ENCODE assay signal across 8 cellular contexts in the genomic region with DNA sequence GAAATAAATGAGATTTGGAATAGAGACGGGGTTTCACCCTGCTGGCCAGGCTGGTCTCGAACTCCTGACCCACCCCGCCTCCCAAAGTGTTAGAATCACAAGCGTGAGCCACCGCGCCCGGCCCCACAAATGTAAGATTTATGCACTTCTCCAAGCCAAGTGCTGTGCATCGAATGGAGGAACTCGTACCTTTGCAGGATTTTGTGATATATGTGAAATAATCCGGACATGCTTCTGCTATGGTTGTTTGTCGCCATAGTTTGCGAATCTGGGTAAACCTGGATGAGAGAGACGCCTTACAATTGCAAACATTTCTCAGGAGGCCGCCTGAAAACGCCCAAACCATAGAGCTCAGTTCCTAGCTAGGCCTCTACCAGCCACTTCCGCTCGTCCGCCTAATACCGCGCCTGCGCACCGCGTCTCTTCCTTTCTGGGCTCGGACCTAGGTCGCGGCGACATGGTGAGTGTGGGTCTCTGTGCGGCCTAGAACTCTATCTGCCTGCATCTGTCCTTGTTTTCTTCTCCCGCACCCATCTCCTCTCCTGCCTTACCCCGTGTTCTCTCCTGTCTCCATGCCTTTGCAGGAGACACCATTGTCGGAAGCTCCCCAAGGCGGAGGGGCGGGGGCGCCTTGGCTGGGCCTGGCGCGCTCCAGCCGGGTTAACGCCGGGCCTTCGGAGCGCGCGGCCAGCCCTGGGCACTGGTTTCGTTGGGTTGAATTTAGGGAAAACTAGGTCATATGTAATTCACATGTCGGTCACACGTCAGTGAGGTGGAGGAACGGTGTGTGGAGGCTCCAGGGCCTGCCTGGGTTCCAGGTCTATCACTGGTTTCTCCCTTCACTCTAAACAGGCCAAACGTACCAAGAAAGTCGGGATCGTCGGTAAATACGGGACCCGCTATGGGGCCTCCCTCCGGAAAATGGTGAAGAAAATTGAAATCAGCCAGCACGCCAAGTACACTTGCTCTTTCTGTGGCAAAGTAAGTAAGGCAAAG. TPM values are rescaled to one million over a fixed set of nuclear protein-coding genes. Genes with fewer than 3 reads are reported as not detected.
DNase-seq lines count a peak whose midpoint lies in the region; ATAC-seq lines count a peak whose summit lies in the region.

Gene RPL37A, plus strand, starts transcription at position 427 of the 996 bp plus-strand sequence. Its CDS starts 31 bp downstream, at position 458.

- H3K9me3 Mint-ChIP-seq in CD8-positive, alpha-beta memory T cell, result no peaks in the 10 kb centered on the region

- H3K9me3 ChIP-seq in CD8-positive, alpha-beta memory T cell (ENCODE audit: low read length), result no peaks in the 10 kb centered on the region

- peaks cover 30% of the 10 kb centered on the region for H3K4me1 ChIP-seq in CD8-positive, alpha-beta memory T cell (ENCODE audit: insufficient read depth, low read length)

- CTCF ChIA-PET in CD8-positive, alpha-beta memory T cell (lab: Charles Lee), result interaction anchor here (0.7 to 1.0 kb wide), 2 partner anchors 84 to 96 kb away, joined by 3 to 4 read pairs; no protein-coding TSS in a partner anchor

- peaks cover 7 to 49% (median 21%) of the 10 kb centered on the region in 3 donors for H3K36me3 Mint-ChIP-seq in CD8-positive, alpha-beta memory T cell

- peak within 1 kb of the TSS; percentile 95 for H3K4me3 ChIP-seq in CD8-positive, alpha-beta memory T cell (ENCODE audit: low read length)

- ATAC-seq in GM19468 (IDR thresholded peaks at IDR 0.05; ENCODE audit: extremely low read depth, unreplicated experiment), result peak; percentile 53

- peak; percentile 81 to 91 (median 86) for DNase-seq in CD8-positive, alpha-beta memory T cell
- DNase-seq in HS-5 (ENCODE audit: low read depth), result peak; percentile 91
- peak; percentile 81 for DNase-seq in NK-92 treated with Interleukin-12 subunit alpha and Interleukin-12 subunit beta, amount 100 ng/mL, for 24 hours (lab: John Stamatoyannopoulos, UW)
- DNase-seq in activated CD8-positive, alpha-beta memory T cell treated with anti-CD3 and anti-CD28 coated beads for 24 hours, result peak; percentile 93
- DNase-seq in effector CD8-positive, alpha-beta T cell (lab: John Stamatoyannopoulos, UW), result peak; percentile 79
- peak; percentile 97 to 98 for DNase-seq in lung microvascular endothelial cell (ENCODE audit: low read depth in 2 of 2)
- peak; percentile 77 to 87 (median 85) for DNase-seq in stimulated activated CD4-positive, alpha-beta T cell treated with anti-CD3 and anti-CD28 coated beads, TNF-alpha, amount 100 ng/mL, for 48 hours (ENCODE audit: low read depth in 3 of 3)

- H3K4me3 Mint-ChIP-seq in CD8-positive, alpha-beta memory T cell, result peak within 1 kb of the TSS; percentile 95 to 100 (median 98)

- peaks cover 32% of the 10 kb centered on the region for H3K36me3 ChIP-seq in CD8-positive, alpha-beta memory T cell (ENCODE audit: insufficient read depth, low read length)

- peak within 1 kb of the TSS; percentile 82 for H3K27ac ChIP-seq in CD8-positive, alpha-beta memory T cell (ENCODE audit: low read depth, low read length)

- no peaks in the 10 kb centered on the region for H3K27me3 ChIP-seq in CD8-positive, alpha-beta memory T cell (ENCODE audit: insufficient read depth, low read length, poor library complexity, severe bottlenecking)

- peak within 1 kb of the TSS; percentile 94 to 99 (median 96) for H3K27ac Mint-ChIP-seq in CD8-positive, alpha-beta memory T cell

- POLR2A ChIA-PET in CD8-positive, alpha-beta memory T cell (lab: Charles Lee), result interaction anchor here (0.6 to 0.9 kb wide), 2 partner anchors 48 to 87 kb away, joined by 3 to 5 read pairs; no protein-coding TSS in a partner anchor

- H3K27me3 Mint-ChIP-seq in CD8-positive, alpha-beta memory T cell, result no peaks in the 10 kb centered on the region

- peaks cover 48 to 61% (median 57%) of the 10 kb centered on the region in 3 donors for H3K4me1 Mint-ChIP-seq in CD8-positive, alpha-beta memory T cell

RNA-seq across cellular contexts. Expression of gene RPL37A, which starts in this region (rescaled TPM):
- total RNA-seq in CD8-positive, alpha-beta memory T cell, result 1,000 to 10,000 TPM; 3,637 to 3,698 TPM
- polyA plus RNA-seq in CD8-positive, alpha-beta memory T cell, result 3,268 TPM
- total RNA-seq in lung microvascular endothelial cell, result 2,466 and 3,465 TPM in 2 replicates

Comparison
In these comparisons a context has a peak if more than half of its experiments do, and no peak if none do; other contexts are left out.
1. Peak in every context shown above with its lines: DNase-seq, ATAC-seq, H3K4me3 ChIP-seq and H3K27ac ChIP-seq.